Comparison of ENCODE assay signal across 14 cellular contexts in genomic region chr19:48470856-48471255, GRCh38. TPM values are rescaled to one million over a fixed set of nuclear protein-coding genes. Genes with fewer than 3 reads are reported as not detected.
DNase-seq lines count a peak whose midpoint lies in the region; ATAC-seq and TF ChIP-seq lines count a peak whose summit lies in the region.
"Had no signal": no experiment of that assay in that cellular context is flagged by ENCODE, and none has a peak within 500 bp of the region (broad histone marks: within the 10 kb centered on the region; RNA-seq: fewer than 3 reads in every experiment).

No MANE protein-coding gene starts in this region.

- no CpG with 5 or more reads among the region's 10 CpGs for WGBS in H9 (ENCODE audit: extremely low coverage, insufficient read length, low lambda C conversion rate)

- no peak overlapping the region for H2BK5ac ChIP-seq in H9 (ENCODE audit: insufficient read length, low read length)

- H3K4me3 ChIP-seq in BLaER1 = no peak overlapping the region
- no peak overlapping the region for H3K4me3 ChIP-seq in naive thymus-derived CD4-positive, alpha-beta T cell (ENCODE audit: low read length)

- peaks cover 46 to 60% (median 59%) of the 10 kb centered on the region in 3 experiments for H3K36me3 Mint-ChIP-seq in H9 (ENCODE audit: insufficient read depth in 1 of 3, low read depth in 3 of 3)
- peaks cover 2% of the 10 kb centered on the region for H3K36me3 Mint-ChIP-seq in activated naive CD8-positive, alpha-beta T cell treated with anti-CD3 and anti-CD28 coated beads for 36 hours
- H3K36me3 Mint-ChIP-seq in naive thymus-derived CD4-positive, alpha-beta T cell = peaks cover 4 to 11% (median 4%) of the 10 kb centered on the region in 5 donors

- peaks cover 2% of the 10 kb centered on the region for H3K79me1 ChIP-seq in H9 (ENCODE audit: insufficient read depth, low read depth, low read length, poor library complexity, severe bottlenecking)

- H3K18ac ChIP-seq in H9 (ENCODE audit: insufficient read length, low read depth, low read length) = no peak overlapping the region

- H2BK15ac ChIP-seq in H9 (ENCODE audit: low read depth, low read length) = no peak overlapping the region

- H3K56ac ChIP-seq in H9 (ENCODE audit: insufficient read length, low read depth, low read length) = no peak overlapping the region

- no peak overlapping the region for H2BK120ac ChIP-seq in H9 (ENCODE audit: low read depth, low read length, poor library complexity, severe bottlenecking)

- H2AFZ ChIP-seq in H9 (ENCODE audit: low read length) = no peak overlapping the region

- no peaks in the 10 kb centered on the region for H3K27me3 ChIP-seq in BLaER1
- H3K27me3 ChIP-seq in H9 (ENCODE audit: insufficient read depth, low read length) = no peaks in the 10 kb centered on the region
- no peaks in the 10 kb centered on the region for H3K27me3 ChIP-seq in naive thymus-derived CD4-positive, alpha-beta T cell (ENCODE audit: control insufficient read depth in 2 of 2, insufficient read depth in 2 of 2, low read length in 2 of 2)

- no peak for ATAC-seq in naive thymus-derived CD4-positive, alpha-beta T cell
- ATAC-seq in GM21576 (IDR thresholded peaks at IDR 0.05; ENCODE audit: unreplicated experiment) (no peak), GM21381 (IDR thresholded peaks at IDR 0.05; ENCODE audit: unreplicated experiment) (no peak), HG03520 (IDR thresholded peaks at IDR 0.05; ENCODE audit: unreplicated experiment) (no peak)
- ATAC-seq: Right ventricle myocardium inferior had no signal

- peaks cover 6 to 16% of the 10 kb centered on the region in 2 experiments for H3K4me1 Mint-ChIP-seq in H9
- peaks cover 17% of the 10 kb centered on the region for H3K4me1 Mint-ChIP-seq in activated naive CD8-positive, alpha-beta T cell treated with anti-CD3 and anti-CD28 coated beads for 36 hours
- H3K4me1 Mint-ChIP-seq in naive thymus-derived CD4-positive, alpha-beta T cell = peaks cover 0 to 34% (median 19%) of the 10 kb centered on the region in 7 donors

- no peak overlapping the region for H2BK12ac ChIP-seq in H9 (ENCODE audit: insufficient read length, low read depth, low read length)

- no peak overlapping the region for H3T11ph ChIP-seq in H9 (ENCODE audit: low read length)

- no peaks in the 10 kb centered on the region; a peak in 2 of 5 replicates for H3K9me3 Mint-ChIP-seq in H9
- H3K9me3 Mint-ChIP-seq in activated naive CD8-positive, alpha-beta T cell treated with anti-CD3 and anti-CD28 coated beads for 36 hours = no peaks in the 10 kb centered on the region
- H3K9me3 Mint-ChIP-seq in naive thymus-derived CD4-positive, alpha-beta T cell = no peaks in the 10 kb centered on the region

- no peaks in the 10 kb centered on the region for H3K23me2 ChIP-seq in H9 (ENCODE audit: insufficient read length, low read depth, low read length, poor library complexity, severe bottlenecking)

- H3K27me3 Mint-ChIP-seq in H9 (ENCODE audit: low read depth) = no peaks in the 10 kb centered on the region; the same call in 1 of the 2 replicates
- H3K27me3 Mint-ChIP-seq in activated naive CD8-positive, alpha-beta T cell treated with anti-CD3 and anti-CD28 coated beads for 36 hours = no peaks in the 10 kb centered on the region
- no peaks in the 10 kb centered on the region for H3K27me3 Mint-ChIP-seq in naive thymus-derived CD4-positive, alpha-beta T cell

- CTCF ChIA-PET in naive thymus-derived CD4-positive, alpha-beta T cell (lab: Charles Lee) = interaction anchor here (0.6 to 1.6 kb wide), 2 partner anchors 19 to 330 kb away, joined by 3 to 13 read pairs; no protein-coding TSS in a partner anchor

- no peak overlapping the region for H4K8ac ChIP-seq in H9 (replicated peaks; ENCODE audit: insufficient read length, low read depth, low read length)

- no peaks in the 10 kb centered on the region; the same call in 1 of the 2 replicates for H3K79me2 ChIP-seq in H9 (ENCODE audit: insufficient read depth, low read length)

- intact Hi-C loops in naive thymus-derived CD4-positive, alpha-beta T cell (cut with micrococcal nuclease) = no loop called here

- H2AK5ac ChIP-seq in H9 (ENCODE audit: insufficient read length, low read length) = no peak overlapping the region

- H4K91ac ChIP-seq in H9 (ENCODE audit: insufficient read length, low read depth, low read length) = no peak overlapping the region

- TF ChIP-seq CTCF in H9 (conservative IDR thresholded peaks at IDR 0.05) = no peak

- POLR2A ChIA-PET in naive thymus-derived CD4-positive, alpha-beta T cell (lab: Charles Lee) = interaction anchor here (1.0 to 2.2 kb wide), 4 partner anchors 9 to 26 kb away, joined by 4 to 15 read pairs (median 4); partner anchors contain the start of gene GRWD1

- no peak overlapping the region for H3K4ac ChIP-seq in H9 (ENCODE audit: low read depth, low read length)

- peak overlapping the region; percentile 95; the same call in 1 of the 2 replicates for H3K4me2 ChIP-seq in BLaER1
- no peak overlapping the region for H3K4me2 ChIP-seq in H9 (ENCODE audit: insufficient read depth, insufficient read length, low read length)

- H3K9ac ChIP-seq in BLaER1 (0 out of 2 replicates have a peak overlapping the region, but pooled peaks have one; percentile 94), H9 (ENCODE audit: extremely low read depth, insufficient read length, low read length) (no peak overlapping the region)

- H3K4me1 ChIP-seq in BLaER1 (peaks cover 30% of the 10 kb centered on the region), H9 (ENCODE audit: insufficient read depth, low read length) (no peaks in the 10 kb centered on the region)
- H3K4me1 ChIP-seq in naive thymus-derived CD4-positive, alpha-beta T cell (ENCODE audit: control insufficient read depth in 2 of 2, insufficient read depth in 2 of 2, low read length in 2 of 2) = peaks cover 7 to 15% of the 10 kb centered on the region in 2 donors

- no peak overlapping the region for H3K27ac Mint-ChIP-seq in H9
- H3K27ac Mint-ChIP-seq in activated naive CD8-positive, alpha-beta T cell treated with anti-CD3 and anti-CD28 coated beads for 36 hours = no peak overlapping the region
- peak overlapping the region in 7 of 9 donors; percentile 5 to 75 (median 46) for H3K27ac Mint-ChIP-seq in naive thymus-derived CD4-positive, alpha-beta T cell

- H3K23ac ChIP-seq in H9 (ENCODE audit: insufficient read length, low read depth, low read length) = no peak overlapping the region

- peak overlapping the region; percentile 84 to 95 for H3K4me3 Mint-ChIP-seq in H9
- peak overlapping the region; percentile 26 for H3K4me3 Mint-ChIP-seq in activated naive CD8-positive, alpha-beta T cell treated with anti-CD3 and anti-CD28 coated beads for 36 hours
- peak overlapping the region; percentile 2 to 95 (median 74) for H3K4me3 Mint-ChIP-seq in naive thymus-derived CD4-positive, alpha-beta T cell

- DNase-seq in H9 = no peak
- DNase-seq in activated naive CD8-positive, alpha-beta T cell treated with anti-CD3 and anti-CD28 coated beads for 36 hours = no peak
- DNase-seq in naive thymus-derived CD4-positive, alpha-beta T cell = no peak
- DNase-seq in D341Med (ENCODE audit: low spot score) = no peak
- DNase-seq: amygdala; DMS 273 treated with DMSO at 0.1 percent for 48 hours; effector CD8-positive, alpha-beta T cell; NCI-H1092; NCI-H510A treated with DMSO at 0.1 percent for 48 hours had no signal

- no peak overlapping the region for H4K5ac ChIP-seq in H9 (ENCODE audit: insufficient read length, low read depth, low read length)

- H3K9me3 ChIP-seq in BLaER1 (no peaks in the 10 kb centered on the region), H9 (ENCODE audit: control insufficient read depth, low read depth, low read length) (no peaks in the 10 kb centered on the region)
- H3K9me3 ChIP-seq in naive thymus-derived CD4-positive, alpha-beta T cell (ENCODE audit: control insufficient read depth in 2 of 3, low read length in 3 of 3) = no peaks in the 10 kb centered on the region

- H3K36me3 ChIP-seq in BLaER1 = peaks cover 57% of the 10 kb centered on the region
- peaks cover 0 to 63% (median 3%) of the 10 kb centered on the region in 3 experiments for H3K36me3 ChIP-seq in naive thymus-derived CD4-positive, alpha-beta T cell (ENCODE audit: control insufficient read depth in 2 of 3, insufficient read depth in 3 of 3, low read length in 3 of 3)

- H4K20me1 ChIP-seq in BLaER1 = peaks cover 60% of the 10 kb centered on the region
- H4K20me1 ChIP-seq in H9 (ENCODE audit: control insufficient read depth, insufficient read depth, insufficient read length) = no peaks in the 10 kb centered on the region

- no peak overlapping the region for H3K14ac ChIP-seq in H9 (ENCODE audit: insufficient read depth, low read length)

- H3K27ac ChIP-seq in BLaER1 (no peak overlapping the region), H9 (ENCODE audit: insufficient read length, low read depth, low read length) (no peak overlapping the region)
- no peak overlapping the region for H3K27ac ChIP-seq in naive thymus-derived CD4-positive, alpha-beta T cell (ENCODE audit: low read depth, low read length)

- no peak overlapping the region for H2BK20ac ChIP-seq in H9 (ENCODE audit: low read depth, low read length, poor library complexity, severe bottlenecking)

RNA-seq across cellular contexts. Expression of gene CYTH2, which starts 1.7 kb away (rescaled TPM):
- total RNA-seq in H9 (2021) = 97.1 and 103 TPM in 2 replicates
- 10 to 100 TPM; 18.2 to 21.7 TPM for total RNA-seq in activated naive CD8-positive, alpha-beta T cell treated with anti-CD3 and anti-CD28 coated beads for 36 hours
- total RNA-seq in naive thymus-derived CD4-positive, alpha-beta T cell = 10 to 100 TPM; 41.0 to 82.1 (median 54.9) TPM
- polyA plus RNA-seq in naive thymus-derived CD4-positive, alpha-beta T cell = 10 to 100 TPM; 23.6 to 37.3 TPM

RNA-seq across cellular contexts. Expression of gene KCNJ14, which starts 15.5 kb away (rescaled TPM):
- 1.1 and 1.2 TPM in 2 replicates for total RNA-seq in H9 (2021)
- 1 to 10 TPM; 1.4 to 1.5 TPM for total RNA-seq in activated naive CD8-positive, alpha-beta T cell treated with anti-CD3 and anti-CD28 coated beads for 36 hours
- 1 to 10 TPM; 1.5 to 3.9 (median 2.4) TPM for total RNA-seq in naive thymus-derived CD4-positive, alpha-beta T cell
- under 1 TPM; 0.05 to 0.21 TPM for polyA plus RNA-seq in naive thymus-derived CD4-positive, alpha-beta T cell

RNA-seq across cellular contexts. Expression of gene GRWD1, which starts 25.1 kb away (rescaled TPM):
- 92.0 and 94.6 TPM in 2 replicates for total RNA-seq in H9 (2021)
- total RNA-seq in activated naive CD8-positive, alpha-beta T cell treated with anti-CD3 and anti-CD28 coated beads for 36 hours = 10 to 100 TPM; 91.1 to 98.5 TPM
- 10 to 100 TPM; 26.1 to 45.8 (median 36.3) TPM for total RNA-seq in naive thymus-derived CD4-positive, alpha-beta T cell
- 10 to 100 TPM; 42.8 to 51.6 TPM for polyA plus RNA-seq in naive thymus-derived CD4-positive, alpha-beta T cell

RNA-seq across cellular contexts. Expression of gene LMTK3, which starts 40.8 kb away (rescaled TPM):
- total RNA-seq in H9 (2021) = 14.4 and 15.2 TPM in 2 replicates
- 1 to 10 TPM; 2.2 to 2.8 TPM for total RNA-seq in activated naive CD8-positive, alpha-beta T cell treated with anti-CD3 and anti-CD28 coated beads for 36 hours
- total RNA-seq in naive thymus-derived CD4-positive, alpha-beta T cell = 10 to 100 TPM in 4 of 5 experiments, 1 to 10 TPM in 1; 5.3 to 21.4 (median 19.2) TPM
- polyA plus RNA-seq in naive thymus-derived CD4-positive, alpha-beta T cell = under 1 TPM in 1 of 2 donors, not detected in 1; 0.03 TPM

Comparison
In these comparisons a context has a peak if more than half of its experiments do, and no peak if none do; other contexts are left out.
1. H3K27ac Mint-ChIP-seq: peak in naive thymus-derived CD4-positive, alpha-beta T cell (7 of 9); none in H9 (0 of 3) and activated naive CD8-positive, alpha-beta T cell treated with anti-CD3 and anti-CD28 coated beads for 36 hours (single experiment).
2. H3K4me3 Mint-ChIP-seq: peak in every context shown above with its lines; median percentile 90 in H9; 74 in naive thymus-derived CD4-positive, alpha-beta T cell; 26 in activated naive CD8-positive, alpha-beta T cell treated with anti-CD3 and anti-CD28 coated beads for 36 hours.